ENCODE assay signal across 1 cellular context in the genomic region with DNA sequence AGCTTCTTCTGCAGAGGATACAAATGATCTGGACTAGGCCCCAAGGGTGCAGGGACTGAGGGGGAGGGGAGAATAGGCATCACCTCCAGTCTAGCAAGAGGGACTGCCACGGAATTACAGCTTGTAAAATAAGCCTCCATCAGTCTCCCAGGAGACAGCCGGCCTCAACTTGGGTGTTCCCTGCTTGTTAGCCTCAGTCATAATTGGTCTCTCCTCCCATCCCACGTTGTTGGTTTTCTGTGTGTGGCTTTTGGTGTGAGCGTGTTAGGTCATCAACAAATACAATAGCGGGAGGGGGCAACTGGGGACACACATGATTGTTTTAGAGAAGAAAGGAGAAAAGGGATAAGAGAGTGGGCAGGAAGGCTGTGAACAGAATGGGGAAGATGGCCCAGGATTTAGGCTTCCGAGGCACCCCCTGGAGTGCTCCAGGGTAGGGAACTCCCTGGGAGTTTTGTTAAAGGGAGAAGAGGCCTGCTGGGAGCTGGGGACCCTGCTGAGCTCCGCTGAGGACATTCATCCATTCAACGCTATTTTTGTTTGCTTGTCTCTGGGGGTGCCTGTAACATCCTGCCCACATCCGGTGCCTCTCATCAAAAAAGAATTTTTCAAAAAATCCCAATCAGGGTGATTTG.
TF ChIP-seq lines count a peak whose summit lies in the region.

No MANE protein-coding gene starts in this region.

TF ChIP-seq in HepG2, 621 proteins besides CTCF, POLR2A, EP300 and RAD21 (continued from another document and continues in another):
- TF ChIP-seq, protein P1, sequence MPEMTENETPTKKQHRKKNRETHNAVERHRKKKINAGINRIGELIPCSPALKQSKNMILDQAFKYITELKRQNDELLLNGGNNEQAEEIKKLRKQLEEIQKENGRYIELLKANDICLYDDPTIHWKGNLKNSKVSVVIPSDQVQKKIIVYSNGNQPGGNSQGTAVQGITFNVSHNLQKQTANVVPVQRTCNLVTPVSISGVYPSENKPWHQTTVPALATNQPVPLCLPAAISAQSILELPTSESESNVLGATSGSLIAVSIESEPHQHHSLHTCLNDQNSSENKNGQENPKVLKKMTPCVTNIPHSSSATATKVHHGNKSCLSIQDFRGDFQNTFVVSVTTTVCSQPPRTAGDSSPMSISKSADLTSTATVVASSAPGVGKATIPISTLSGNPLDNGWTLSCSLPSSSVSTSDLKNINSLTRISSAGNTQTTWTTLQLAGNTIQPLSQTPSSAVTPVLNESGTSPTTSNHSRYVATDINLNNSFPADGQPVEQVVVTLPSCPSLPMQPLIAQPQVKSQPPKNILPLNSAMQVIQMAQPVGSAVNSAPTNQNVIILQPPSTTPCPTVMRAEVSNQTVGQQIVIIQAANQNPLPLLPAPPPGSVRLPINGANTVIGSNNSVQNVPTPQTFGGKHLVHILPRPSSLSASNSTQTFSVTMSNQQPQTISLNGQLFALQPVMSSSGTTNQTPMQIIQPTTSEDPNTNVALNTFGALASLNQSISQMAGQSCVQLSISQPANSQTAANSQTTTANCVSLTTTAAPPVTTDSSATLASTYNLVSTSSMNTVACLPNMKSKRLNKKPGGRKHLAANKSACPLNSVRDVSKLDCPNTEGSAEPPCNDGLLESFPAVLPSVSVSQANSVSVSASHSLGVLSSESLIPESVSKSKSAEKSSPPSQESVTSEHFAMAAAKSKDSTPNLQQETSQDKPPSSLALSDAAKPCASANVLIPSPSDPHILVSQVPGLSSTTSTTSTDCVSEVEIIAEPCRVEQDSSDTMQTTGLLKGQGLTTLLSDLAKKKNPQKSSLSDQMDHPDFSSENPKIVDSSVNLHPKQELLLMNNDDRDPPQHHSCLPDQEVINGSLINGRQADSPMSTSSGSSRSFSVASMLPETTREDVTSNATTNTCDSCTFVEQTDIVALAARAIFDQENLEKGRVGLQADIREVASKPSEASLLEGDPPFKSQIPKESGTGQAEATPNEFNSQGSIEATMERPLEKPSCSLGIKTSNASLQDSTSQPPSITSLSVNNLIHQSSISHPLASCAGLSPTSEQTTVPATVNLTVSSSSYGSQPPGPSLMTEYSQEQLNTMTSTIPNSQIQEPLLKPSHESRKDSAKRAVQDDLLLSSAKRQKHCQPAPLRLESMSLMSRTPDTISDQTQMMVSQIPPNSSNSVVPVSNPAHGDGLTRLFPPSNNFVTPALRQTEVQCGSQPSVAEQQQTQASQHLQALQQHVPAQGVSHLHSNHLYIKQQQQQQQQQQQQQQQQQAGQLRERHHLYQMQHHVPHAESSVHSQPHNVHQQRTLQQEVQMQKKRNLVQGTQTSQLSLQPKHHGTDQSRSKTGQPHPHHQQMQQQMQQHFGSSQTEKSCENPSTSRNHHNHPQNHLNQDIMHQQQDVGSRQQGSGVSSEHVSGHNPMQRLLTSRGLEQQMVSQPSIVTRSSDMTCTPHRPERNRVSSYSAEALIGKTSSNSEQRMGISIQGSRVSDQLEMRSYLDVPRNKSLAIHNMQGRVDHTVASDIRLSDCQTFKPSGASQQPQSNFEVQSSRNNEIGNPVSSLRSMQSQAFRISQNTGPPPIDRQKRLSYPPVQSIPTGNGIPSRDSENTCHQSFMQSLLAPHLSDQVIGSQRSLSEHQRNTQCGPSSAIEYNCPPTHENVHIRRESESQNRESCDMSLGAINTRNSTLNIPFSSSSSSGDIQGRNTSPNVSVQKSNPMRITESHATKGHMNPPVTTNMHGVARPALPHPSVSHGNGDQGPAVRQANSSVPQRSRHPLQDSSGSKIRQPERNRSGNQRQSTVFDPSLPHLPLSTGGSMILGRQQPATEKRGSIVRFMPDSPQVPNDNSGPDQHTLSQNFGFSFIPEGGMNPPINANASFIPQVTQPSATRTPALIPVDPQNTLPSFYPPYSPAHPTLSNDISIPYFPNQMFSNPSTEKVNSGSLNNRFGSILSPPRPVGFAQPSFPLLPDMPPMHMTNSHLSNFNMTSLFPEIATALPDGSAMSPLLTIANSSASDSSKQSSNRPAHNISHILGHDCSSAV (CRISPR knock-in tag; IDR thresholded peaks at IDR 0.05; ENCODE audit: borderline replicate concordance), result no peak
- TF ChIP-seq ZNF549 (CRISPR knock-in tag; IDR thresholded peaks at IDR 0.05) (no peak), HOXA7 (CRISPR knock-in tag; IDR thresholded peaks at IDR 0.05) (no peak), FOXC1 (CRISPR knock-in tag; IDR thresholded peaks at IDR 0.05; ENCODE audit: borderline replicate concordance) (no peak), MIER3 (CRISPR knock-in tag; IDR thresholded peaks at IDR 0.05; ENCODE audit: borderline replicate concordance) (no peak), RORA (CRISPR knock-in tag; IDR thresholded peaks at IDR 0.05) (no peak), ZNF430 (CRISPR knock-in tag; IDR thresholded peaks at IDR 0.05) (no peak), ZNF274 (CRISPR knock-in tag; IDR thresholded peaks at IDR 0.05) (no peak), JUNB (CRISPR knock-in tag; IDR thresholded peaks at IDR 0.05; ENCODE audit: borderline replicate concordance) (no peak), FOXK2 (IDR thresholded peaks at IDR 0.05) (no peak), ZNF737 (CRISPR knock-in tag; IDR thresholded peaks at IDR 0.05; ENCODE audit: borderline replicate concordance) (no peak), PAWR (CRISPR knock-in tag; IDR thresholded peaks at IDR 0.05; ENCODE audit: borderline replicate concordance) (no peak), PHF8 (CRISPR knock-in tag; IDR thresholded peaks at IDR 0.05) (0 out of 2 replicates have a peak, but pooled peaks have one; percentile 19), RBAK (CRISPR knock-in tag; IDR thresholded peaks at IDR 0.05) (no peak), PHF5A (CRISPR knock-in tag; IDR thresholded peaks at IDR 0.05; ENCODE audit: low read depth, unreplicated experiment) (no peak), ZNF180 (CRISPR knock-in tag; IDR thresholded peaks at IDR 0.05; ENCODE audit: borderline replicate concordance, low read depth) (no peak), ZNF598 (CRISPR knock-in tag; IDR thresholded peaks at IDR 0.05; ENCODE audit: borderline replicate concordance) (0 out of 2 replicates have a peak, but pooled peaks have one; percentile 53), STAG1 (CRISPR knock-in tag; IDR thresholded peaks at IDR 0.05) (no peak), ZNF337 (CRISPR knock-in tag; IDR thresholded peaks at IDR 0.05; ENCODE audit: borderline replicate concordance, low read depth) (no peak; the same call in 1 of the 2 replicates), HDAC2 (CRISPR knock-in tag; IDR thresholded peaks at IDR 0.05) (0 out of 2 replicates have a peak, but pooled peaks have one; percentile 26), ZNF589 (CRISPR knock-in tag; conservative IDR thresholded peaks at IDR 0.05) (no peak), JUND (CRISPR knock-in tag; IDR thresholded peaks at IDR 0.05) (peak; percentile 8; the same call in 1 of the 2 replicates), ZSCAN31 (CRISPR knock-in tag; IDR thresholded peaks at IDR 0.05; ENCODE audit: low read depth) (no peak), ZNF235 (CRISPR knock-in tag; IDR thresholded peaks at IDR 0.05; ENCODE audit: borderline replicate concordance) (no peak), ZNF570 (CRISPR knock-in tag; IDR thresholded peaks at IDR 0.05; ENCODE audit: borderline replicate concordance) (no peak), TBP (CRISPR knock-in tag; IDR thresholded peaks at IDR 0.05) (no peak), IRF2 (CRISPR knock-in tag; IDR thresholded peaks at IDR 0.05) (no peak), RFX3 (CRISPR knock-in tag; IDR thresholded peaks at IDR 0.05) (0 out of 2 replicates have a peak, but pooled peaks have one; percentile 8), ZNF101 (CRISPR knock-in tag; IDR thresholded peaks at IDR 0.05; ENCODE audit: borderline replicate concordance, low read depth) (0 out of 2 replicates have a peak, but pooled peaks have one; percentile 35), ZNF292 (CRISPR knock-in tag; IDR thresholded peaks at IDR 0.05; ENCODE audit: borderline replicate concordance, low read depth) (no peak), ZFX (CRISPR knock-in tag; IDR thresholded peaks at IDR 0.05; ENCODE audit: low read depth) (peak; percentile 67), YEATS4 (CRISPR knock-in tag; IDR thresholded peaks at IDR 0.05; ENCODE audit: borderline replicate concordance) (no peak), BRCA1 (CRISPR knock-in tag; IDR thresholded peaks at IDR 0.05) (no peak), ZNF543 (CRISPR knock-in tag; IDR thresholded peaks at IDR 0.05) (0 out of 2 replicates have a peak, but pooled peaks have one; percentile 26), ZNF761 (CRISPR knock-in tag; conservative IDR thresholded peaks at IDR 0.05) (0 out of 2 replicates have a peak, but pooled peaks have one; percentile 20), ZBTB38 (CRISPR knock-in tag; IDR thresholded peaks at IDR 0.05) (peak; percentile 59), ZNF850 (CRISPR knock-in tag; conservative IDR thresholded peaks at IDR 0.05) (no peak), ZNF17 (CRISPR knock-in tag; IDR thresholded peaks at IDR 0.05) (no peak), ZNF432 (CRISPR knock-in tag; IDR thresholded peaks at IDR 0.05; ENCODE audit: borderline replicate concordance) (no peak), FOSL2 (CRISPR knock-in tag; IDR thresholded peaks at IDR 0.05) (0 out of 2 replicates have a peak, but pooled peaks have one; percentile 53), GZF1 (CRISPR knock-in tag; IDR thresholded peaks at IDR 0.05) (no peak)
- TF ChIP-seq, protein P2, sequence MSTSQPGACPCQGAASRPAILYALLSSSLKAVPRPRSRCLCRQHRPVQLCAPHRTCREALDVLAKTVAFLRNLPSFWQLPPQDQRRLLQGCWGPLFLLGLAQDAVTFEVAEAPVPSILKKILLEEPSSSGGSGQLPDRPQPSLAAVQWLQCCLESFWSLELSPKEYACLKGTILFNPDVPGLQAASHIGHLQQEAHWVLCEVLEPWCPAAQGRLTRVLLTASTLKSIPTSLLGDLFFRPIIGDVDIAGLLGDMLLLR (CRISPR knock-in tag; IDR thresholded peaks at IDR 0.05), result no peak
- TF ChIP-seq, protein P3, sequence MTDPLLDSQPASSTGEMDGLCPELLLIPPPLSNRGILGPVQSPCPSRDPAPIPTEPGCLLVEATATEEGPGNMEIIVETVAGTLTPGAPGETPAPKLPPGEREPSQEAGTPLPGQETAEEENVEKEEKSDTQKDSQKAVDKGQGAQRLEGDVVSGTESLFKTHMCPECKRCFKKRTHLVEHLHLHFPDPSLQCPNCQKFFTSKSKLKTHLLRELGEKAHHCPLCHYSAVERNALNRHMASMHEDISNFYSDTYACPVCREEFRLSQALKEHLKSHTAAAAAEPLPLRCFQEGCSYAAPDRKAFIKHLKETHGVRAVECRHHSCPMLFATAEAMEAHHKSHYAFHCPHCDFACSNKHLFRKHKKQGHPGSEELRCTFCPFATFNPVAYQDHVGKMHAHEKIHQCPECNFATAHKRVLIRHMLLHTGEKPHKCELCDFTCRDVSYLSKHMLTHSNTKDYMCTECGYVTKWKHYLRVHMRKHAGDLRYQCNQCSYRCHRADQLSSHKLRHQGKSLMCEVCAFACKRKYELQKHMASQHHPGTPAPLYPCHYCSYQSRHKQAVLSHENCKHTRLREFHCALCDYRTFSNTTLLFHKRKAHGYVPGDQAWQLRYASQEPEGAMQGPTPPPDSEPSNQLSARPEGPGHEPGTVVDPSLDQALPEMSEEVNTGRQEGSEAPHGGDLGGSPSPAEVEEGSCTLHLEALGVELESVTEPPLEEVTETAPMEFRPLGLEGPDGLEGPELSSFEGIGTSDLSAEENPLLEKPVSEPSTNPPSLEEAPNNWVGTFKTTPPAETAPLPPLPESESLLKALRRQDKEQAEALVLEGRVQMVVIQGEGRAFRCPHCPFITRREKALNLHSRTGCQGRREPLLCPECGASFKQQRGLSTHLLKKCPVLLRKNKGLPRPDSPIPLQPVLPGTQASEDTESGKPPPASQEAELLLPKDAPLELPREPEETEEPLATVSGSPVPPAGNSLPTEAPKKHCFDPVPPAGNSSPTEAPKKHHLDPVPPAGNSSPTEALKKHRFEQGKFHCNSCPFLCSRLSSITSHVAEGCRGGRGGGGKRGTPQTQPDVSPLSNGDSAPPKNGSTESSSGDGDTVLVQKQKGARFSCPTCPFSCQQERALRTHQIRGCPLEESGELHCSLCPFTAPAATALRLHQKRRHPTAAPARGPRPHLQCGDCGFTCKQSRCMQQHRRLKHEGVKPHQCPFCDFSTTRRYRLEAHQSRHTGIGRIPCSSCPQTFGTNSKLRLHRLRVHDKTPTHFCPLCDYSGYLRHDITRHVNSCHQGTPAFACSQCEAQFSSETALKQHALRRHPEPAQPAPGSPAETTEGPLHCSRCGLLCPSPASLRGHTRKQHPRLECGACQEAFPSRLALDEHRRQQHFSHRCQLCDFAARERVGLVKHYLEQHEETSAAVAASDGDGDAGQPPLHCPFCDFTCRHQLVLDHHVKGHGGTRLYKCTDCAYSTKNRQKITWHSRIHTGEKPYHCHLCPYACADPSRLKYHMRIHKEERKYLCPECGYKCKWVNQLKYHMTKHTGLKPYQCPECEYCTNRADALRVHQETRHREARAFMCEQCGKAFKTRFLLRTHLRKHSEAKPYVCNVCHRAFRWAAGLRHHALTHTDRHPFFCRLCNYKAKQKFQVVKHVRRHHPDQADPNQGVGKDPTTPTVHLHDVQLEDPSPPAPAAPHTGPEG (CRISPR knock-in tag; IDR thresholded peaks at IDR 0.05), result no peak
- TF ChIP-seq, protein P4, sequence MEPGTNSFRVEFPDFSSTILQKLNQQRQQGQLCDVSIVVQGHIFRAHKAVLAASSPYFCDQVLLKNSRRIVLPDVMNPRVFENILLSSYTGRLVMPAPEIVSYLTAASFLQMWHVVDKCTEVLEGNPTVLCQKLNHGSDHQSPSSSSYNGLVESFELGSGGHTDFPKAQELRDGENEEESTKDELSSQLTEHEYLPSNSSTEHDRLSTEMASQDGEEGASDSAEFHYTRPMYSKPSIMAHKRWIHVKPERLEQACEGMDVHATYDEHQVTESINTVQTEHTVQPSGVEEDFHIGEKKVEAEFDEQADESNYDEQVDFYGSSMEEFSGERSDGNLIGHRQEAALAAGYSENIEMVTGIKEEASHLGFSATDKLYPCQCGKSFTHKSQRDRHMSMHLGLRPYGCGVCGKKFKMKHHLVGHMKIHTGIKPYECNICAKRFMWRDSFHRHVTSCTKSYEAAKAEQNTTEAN (CRISPR knock-in tag; conservative IDR thresholded peaks at IDR 0.05), result no peak
- TF ChIP-seq, protein P5, sequence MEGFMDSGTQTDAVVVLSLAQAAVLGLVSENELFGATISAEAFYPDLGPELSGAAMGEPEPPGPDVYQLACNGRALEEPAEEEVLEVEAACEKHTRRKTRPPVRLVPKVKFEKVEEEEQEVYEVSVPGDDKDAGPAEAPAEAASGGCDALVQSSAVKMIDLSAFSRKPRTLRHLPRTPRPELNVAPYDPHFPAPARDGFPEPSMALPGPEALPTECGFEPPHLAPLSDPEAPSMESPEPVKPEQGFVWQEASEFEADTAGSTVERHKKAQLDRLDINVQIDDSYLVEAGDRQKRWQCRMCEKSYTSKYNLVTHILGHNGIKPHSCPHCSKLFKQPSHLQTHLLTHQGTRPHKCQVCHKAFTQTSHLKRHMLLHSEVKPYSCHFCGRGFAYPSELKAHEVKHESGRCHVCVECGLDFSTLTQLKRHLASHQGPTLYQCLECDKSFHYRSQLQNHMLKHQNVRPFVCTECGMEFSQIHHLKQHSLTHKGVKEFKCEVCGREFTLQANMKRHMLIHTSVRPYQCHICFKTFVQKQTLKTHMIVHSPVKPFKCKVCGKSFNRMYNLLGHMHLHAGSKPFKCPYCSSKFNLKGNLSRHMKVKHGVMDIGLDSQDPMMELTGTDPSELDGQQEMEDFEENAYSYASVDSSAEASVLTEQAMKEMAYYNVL (CRISPR knock-in tag; IDR thresholded peaks at IDR 0.05; ENCODE audit: borderline replicate concordance), result no peak
